13 cellular contexts compared by ENCODE assay signal in genomic region chr13:100520936-100521765, GRCh38.
DNase-seq lines count a peak whose midpoint lies in the region; ATAC-seq, FAIRE-seq and TF ChIP-seq lines count a peak whose summit lies in the region.
"Had no signal": no experiment of that assay in that cellular context is flagged by ENCODE, and none has a peak within 500 bp of the region (broad histone marks: within the 10 kb centered on the region; RNA-seq: fewer than 3 reads in every experiment).

No MANE protein-coding gene starts in this region.

- H3K36me3 ChIP-seq in prostate gland = no peaks in the 10 kb centered on the region

- FAIRE-seq in A204.1 (lab: Jason Lieb, UNC) = peak; percentile 97

- ATAC-seq in HG02973 (IDR thresholded peaks at IDR 0.05; ENCODE audit: unreplicated experiment) = no peak
- ATAC-seq: esophagus mucosa had no signal

- no peak for TF ChIP-seq CTCF in prostate gland (IDR thresholded peaks at IDR 0.05)

- WGBS in prostate gland = 73% methylated on average over 24 of the region's 24 CpGs

- H3K9me3 Mint-ChIP-seq in activated T-helper 1 cell treated with anti-CD3 and anti-CD28 coated beads, Interleukin-12 subunit alpha, Interleukin-12 subunit beta, Interleukin-2, Interleukin-4 antibody, amounts not matched to agents 30 ng/mL and 10 ng/mL and 1 ng/mL, durations not matched to agents 14 hours and 24 hours and 36 hours = no peaks in the 10 kb centered on the region
- H3K9me3 Mint-ChIP-seq: activated CD4-positive, alpha-beta memory T cell treated with anti-CD3 and anti-CD28 coated beads for 36 hours had no signal

- H3K27ac ChIP-seq in prostate gland = no peak overlapping the region
- H3K27ac ChIP-seq: C4-2B had no signal

- H3K9me3 ChIP-seq in prostate gland = no peaks in the 10 kb centered on the region

- no peaks in the 10 kb centered on the region for H3K27me3 ChIP-seq in prostate gland (replicated peaks; ENCODE audit: insufficient read depth)

- no peaks in the 10 kb centered on the region for H3K4me1 ChIP-seq in prostate gland (replicated peaks)

- H3K4me3 Mint-ChIP-seq in activated T-helper 1 cell treated with anti-CD3 and anti-CD28 coated beads, Interleukin-12 subunit alpha, Interleukin-12 subunit beta, Interleukin-2, Interleukin-4 antibody, amounts not matched to agents 30 ng/mL and 10 ng/mL and 1 ng/mL, durations not matched to agents 14 hours and 24 hours and 36 hours = peak overlapping the region; percentile 15
- H3K4me3 Mint-ChIP-seq: activated CD4-positive, alpha-beta memory T cell treated with anti-CD3 and anti-CD28 coated beads for 36 hours had no signal

- no peak for TF ChIP-seq POLR2A in prostate gland (IDR thresholded peaks at IDR 0.05)

- H3K4me1 Mint-ChIP-seq in activated T-helper 1 cell treated with anti-CD3 and anti-CD28 coated beads, Interleukin-12 subunit alpha, Interleukin-12 subunit beta, Interleukin-2, Interleukin-4 antibody, amounts not matched to agents 30 ng/mL and 10 ng/mL and 1 ng/mL, durations not matched to agents 14 hours and 24 hours and 36 hours (ENCODE audit: low read depth) = peaks cover 16% of the 10 kb centered on the region

- peak; percentile 61 for DNase-seq in G401 (ENCODE audit: low spot score)
- no peak for DNase-seq in activated T-helper 1 cell treated with anti-CD3 and anti-CD28 coated beads, Interleukin-12 subunit alpha, Interleukin-12 subunit beta, Interleukin-2, Interleukin-4 antibody, amounts not matched to agents 30 ng/mL and 10 ng/mL and 1 ng/mL, durations not matched to agents 14 hours and 24 hours and 36 hours (ENCODE audit: low spot score)
- peak; percentile 81 for DNase-seq in iPS-NIHi11 (ENCODE audit: low spot score)
- DNase-seq in NCI-H1092 treated with DMSO at 0.1 percent for 48 hours (lab: John Stamatoyannopoulos, UW) = no peak
- no peak for DNase-seq in NCI-H146 (lab: John Stamatoyannopoulos, UW)
- no peak for DNase-seq in prostate gland (ENCODE audit: low spot score)
- DNase-seq: activated CD4-positive, alpha-beta memory T cell treated with anti-CD3 and anti-CD28 coated beads for 36 hours; amniotic stem cell; NCI-H1417 treated with DMSO at 0.1 percent for 48 hours had no signal

- peaks cover 3% of the 10 kb centered on the region for H3K27me3 Mint-ChIP-seq in activated T-helper 1 cell treated with anti-CD3 and anti-CD28 coated beads, Interleukin-12 subunit alpha, Interleukin-12 subunit beta, Interleukin-2, Interleukin-4 antibody, amounts not matched to agents 30 ng/mL and 10 ng/mL and 1 ng/mL, durations not matched to agents 14 hours and 24 hours and 36 hours (ENCODE audit: insufficient read depth)

- intact Hi-C loops in activated T-helper 1 cell treated with anti-CD3 and anti-CD28 coated beads, Interleukin-12 subunit alpha, Interleukin-12 subunit beta, Interleukin-2, Interleukin-4 antibody, amounts not matched to agents 30 ng/mL and 10 ng/mL and 1 ng/mL, durations not matched to agents 14 hours and 24 hours and 36 hours (cut with micrococcal nuclease) = no loop called here
- intact Hi-C loops in prostate gland (cut with DNase I) = no loop called here

- no peaks in the 10 kb centered on the region for H3K36me3 Mint-ChIP-seq in activated T-helper 1 cell treated with anti-CD3 and anti-CD28 coated beads, Interleukin-12 subunit alpha, Interleukin-12 subunit beta, Interleukin-2, Interleukin-4 antibody, amounts not matched to agents 30 ng/mL and 10 ng/mL and 1 ng/mL, durations not matched to agents 14 hours and 24 hours and 36 hours (ENCODE audit: low read depth)
- H3K36me3 Mint-ChIP-seq: activated CD4-positive, alpha-beta memory T cell treated with anti-CD3 and anti-CD28 coated beads for 36 hours had no signal

- no peak overlapping the region for H3K27ac Mint-ChIP-seq in activated T-helper 1 cell treated with anti-CD3 and anti-CD28 coated beads, Interleukin-12 subunit alpha, Interleukin-12 subunit beta, Interleukin-2, Interleukin-4 antibody, amounts not matched to agents 30 ng/mL and 10 ng/mL and 1 ng/mL, durations not matched to agents 14 hours and 24 hours and 36 hours
- H3K27ac Mint-ChIP-seq: activated CD4-positive, alpha-beta memory T cell treated with anti-CD3 and anti-CD28 coated beads for 36 hours had no signal

- no peak overlapping the region for H3K4me3 ChIP-seq in prostate gland

- in situ Hi-C loops in G401 (cut with HindIII; ENCODE audit: low sequenced_read_pairs) = no loop called here

Comparison
In these comparisons a context has a peak if more than half of its experiments do, and no peak if none do; other contexts are left out.
1. DNase-seq: peak in G401 (single experiment) and iPS-NIHi11 (single experiment); none in activated T-helper 1 cell treated with anti-CD3 and anti-CD28 coated beads, Interleukin-12 subunit alpha, Interleukin-12 subunit beta, Interleukin-2, Interleukin-4 antibody, amounts not matched to agents 30 ng/mL and 10 ng/mL and 1 ng/mL, durations not matched to agents 14 hours and 24 hours and 36 hours (single experiment), NCI-H1092 treated with DMSO at 0.1 percent for 48 hours (single experiment), NCI-H146 (single experiment) and prostate gland (single experiment).